ENCODE assay signal across 1 cellular context in genomic region chr2:35114765-35115164, GRCh38.
TF ChIP-seq lines count a peak whose summit lies in the region.

No MANE protein-coding gene starts in this region.

TF ChIP-seq in SK-N-SH, 30 proteins besides CTCF, POLR2A, EP300 and RAD21 (continued from another document):
- TF ChIP-seq USF1 (IDR thresholded peaks at IDR 0.05; ENCODE audit: borderline replicate concordance, low read depth): no peak
